ENCODE assay signal across 22 cellular contexts in genomic region chr7:2131791-2132190, GRCh38.
A peak's percentile ranks its signal among the peaks of the same experiment; 100 is the strongest.
DNase-seq lines count a peak whose midpoint lies in the region; ATAC-seq and TF ChIP-seq lines count a peak whose summit lies in the region.
"Had no signal": no experiment of that assay in that cellular context is flagged by ENCODE, and none has a peak within 500 bp of the region (broad histone marks: within the 10 kb centered on the region; RNA-seq: fewer than 3 reads in every experiment).

No MANE protein-coding gene starts in this region.

- DNase-seq in WTC11 (ENCODE audit: low spot score) (no peak), neural progenitor cell (ENCODE audit: low spot score) (no peak), HEK293T (ENCODE audit: extremely low spot score) (no peak), endothelial cell (ENCODE audit: low spot score) (no peak)
- DNase-seq: 8988T; ACHN; AML-193; Caco-2; CD4-positive, CD25-positive, alpha-beta regulatory T cell; CD8-positive, alpha-beta T cell; DMS153; DND-41; GM23248; HCEC 1CT had no signal

- no peak overlapping the region for H2AFZ ChIP-seq in neural progenitor cell (replicated peaks)
- H2AFZ ChIP-seq: GM23248 had no signal

- H3K36me3 Mint-ChIP-seq in WTC11: peaks cover 26% of the 10 kb centered on the region
- peaks cover 27% of the 10 kb centered on the region for H3K36me3 Mint-ChIP-seq in neural progenitor cell
- peaks cover 37% of the 10 kb centered on the region for H3K36me3 Mint-ChIP-seq in endothelial cell (ENCODE audit: low read depth, unreplicated experiment)

- H3K4me3 ChIP-seq in BLaER1: no peak overlapping the region
- H3K4me3 ChIP-seq in DOHH2 (ENCODE audit: low read length): no peak overlapping the region
- no peak overlapping the region for H3K4me3 ChIP-seq in neural progenitor cell
- H3K4me3 ChIP-seq: A549, GM12878, GM23248 had no signal

- H3K9me3 ChIP-seq in BLaER1 (peaks cover 5% of the 10 kb centered on the region), DOHH2 (ENCODE audit: control insufficient read depth, insufficient read depth, low read length) (no peaks in the 10 kb centered on the region), neural progenitor cell (ENCODE audit: low read depth) (no peaks in the 10 kb centered on the region)
- H3K9me3 ChIP-seq: A549, BE2C, Caco-2 had no signal

- no peaks in the 10 kb centered on the region; the same call in 1 of the 2 replicates for H3K79me2 ChIP-seq in DOHH2 (ENCODE audit: control insufficient read depth, low read length)
- H3K79me2 ChIP-seq in neural progenitor cell (ENCODE audit: low read depth): no peaks in the 10 kb centered on the region

- H3K4me2 ChIP-seq in BLaER1: peak overlapping the region; percentile 94
- peak overlapping the region; percentile 5; the same call in 1 of the 2 replicates for H3K4me2 ChIP-seq in DOHH2 (ENCODE audit: low read length)
- no peak overlapping the region for H3K4me2 ChIP-seq in neural progenitor cell
- H3K4me2 ChIP-seq: A549 had no signal

- H3K27ac ChIP-seq in BLaER1 (peak overlapping the region; percentile 11; the same call in 1 of the 2 replicates), DOHH2 (ENCODE audit: low read depth, low read length) (no peak overlapping the region), neural progenitor cell (no peak overlapping the region)
- H3K27ac ChIP-seq: A549, C4-2B, GM23248 had no signal

- H3K4me1 ChIP-seq in BLaER1 (peaks cover 96% of the 10 kb centered on the region), DOHH2 (ENCODE audit: control insufficient read depth, low read length) (peaks cover 30% of the 10 kb centered on the region), neural progenitor cell (no peaks in the 10 kb centered on the region)
- H3K4me1 ChIP-seq: A549, Caco-2 had no signal

- H3K4me1 Mint-ChIP-seq in WTC11 (no peaks in the 10 kb centered on the region), neural progenitor cell (peaks cover 20% of the 10 kb centered on the region), endothelial cell (ENCODE audit: unreplicated experiment) (peaks cover 6% of the 10 kb centered on the region)

- TF ChIP-seq CTCF in DOHH2 (IDR thresholded peaks at IDR 0.05; ENCODE audit: low read depth, low read length, poor library complexity, severe bottlenecking) (no peak), WTC11 (IDR thresholded peaks at IDR 0.05) (no peak), neural progenitor cell (IDR thresholded peaks at IDR 0.05) (no peak), endothelial cell (IDR thresholded peaks at IDR 0.05; ENCODE audit: unreplicated experiment) (no peak)

- POLR2A ChIA-PET in WTC11 (lab: Charles Lee): no interaction called here
- POLR2A ChIA-PET in HEK293T (lab: Yijun Ruan, JAX): no interaction called here

- H3F3A ChIP-seq in DOHH2 (ENCODE audit: control insufficient read depth, insufficient read depth) (no peaks in the 10 kb centered on the region), neural progenitor cell (ENCODE audit: low read depth) (no peaks in the 10 kb centered on the region)

- CTCF ChIA-PET in WTC11 (lab: Charles Lee): interaction anchor here (0.6 kb wide), 1 partner anchor 79 kb away, joined by 3 read pairs; no protein-coding TSS in a partner anchor
- CTCF ChIA-PET in HEK293T (lab: Yijun Ruan, JAX): no interaction called here

- H3K9me2 ChIP-seq in DOHH2 (replicated peaks; ENCODE audit: control insufficient read depth, low read length): no peaks in the 10 kb centered on the region

- H3K27me3 ChIP-seq in BLaER1 (no peaks in the 10 kb centered on the region), DOHH2 (ENCODE audit: control insufficient read depth, low read length) (no peaks in the 10 kb centered on the region), neural progenitor cell (no peaks in the 10 kb centered on the region)
- H3K27me3 ChIP-seq: BE2C had no signal

- H3K27me3 Mint-ChIP-seq in WTC11 (ENCODE audit: low read depth) (no peaks in the 10 kb centered on the region), neural progenitor cell (ENCODE audit: insufficient read depth, low read depth) (peaks cover 5% of the 10 kb centered on the region), endothelial cell (ENCODE audit: unreplicated experiment) (peaks cover 2% of the 10 kb centered on the region)
- H3K27me3 Mint-ChIP-seq: CD4-positive, CD25-positive, alpha-beta regulatory T cell had no signal

- no peak for ATAC-seq in WTC11
- no peak for ATAC-seq in HG02610 (IDR thresholded peaks at IDR 0.05; ENCODE audit: unreplicated experiment)
- no peak for ATAC-seq in HG03097 (IDR thresholded peaks at IDR 0.05; ENCODE audit: low FRiP score, unreplicated experiment)
- ATAC-seq: A549; CD8-positive, alpha-beta T cell; GM12878 had no signal

- H3K9ac ChIP-seq in BLaER1 (0 out of 2 replicates have a peak overlapping the region, but pooled peaks have one; percentile 23), neural progenitor cell (no peak overlapping the region)
- H3K9ac ChIP-seq: GM23248 had no signal

- no peaks in the 10 kb centered on the region; the same call in 1 of the 2 replicates for H4K20me1 ChIP-seq in BLaER1
- H4K20me1 ChIP-seq in DOHH2 (ENCODE audit: control insufficient read depth, insufficient read depth, low read depth, low read length): peaks cover 15% of the 10 kb centered on the region; the same call in 1 of the 2 replicates
- no peaks in the 10 kb centered on the region for H4K20me1 ChIP-seq in neural progenitor cell (ENCODE audit: low read depth)

- H3K27ac Mint-ChIP-seq in WTC11 (peak overlapping the region; percentile 73; the same call in 1 of the 2 replicates), neural progenitor cell (peak overlapping the region; percentile 28), endothelial cell (ENCODE audit: unreplicated experiment) (no peak overlapping the region)
- H3K27ac Mint-ChIP-seq: CD4-positive, CD25-positive, alpha-beta regulatory T cell; CD8-positive, alpha-beta T cell had no signal

- no peak overlapping the region for H3K4me3 Mint-ChIP-seq in WTC11
- H3K4me3 Mint-ChIP-seq in neural progenitor cell: no peak overlapping the region
- no peak overlapping the region for H3K4me3 Mint-ChIP-seq in endothelial cell (ENCODE audit: unreplicated experiment)
- H3K4me3 Mint-ChIP-seq: CD8-positive, alpha-beta T cell had no signal

- H3K9me3 Mint-ChIP-seq in WTC11 (peaks cover 5% of the 10 kb centered on the region), neural progenitor cell (no peaks in the 10 kb centered on the region), endothelial cell (ENCODE audit: unreplicated experiment) (no peaks in the 10 kb centered on the region)
- H3K9me3 Mint-ChIP-seq: CD4-positive, CD25-positive, alpha-beta regulatory T cell; CD8-positive, alpha-beta T cell had no signal

- H3K36me3 ChIP-seq in BLaER1 (peaks cover 48% of the 10 kb centered on the region), DOHH2 (ENCODE audit: control insufficient read depth, low read length) (peaks cover 14% of the 10 kb centered on the region; the same call in 1 of the 2 replicates), neural progenitor cell (no peaks in the 10 kb centered on the region)

TF ChIP-seq in WTC11, 78 proteins besides CTCF, POLR2A, EP300 and RAD21 (continues in another document):
- no peak for TF ChIP-seq NR1H2 (CRISPR knock-in tag; IDR thresholded peaks at IDR 0.05)
- no peak for TF ChIP-seq HMGXB4 (CRISPR knock-in tag; IDR thresholded peaks at IDR 0.05)
- no peak for TF ChIP-seq E2F4 (CRISPR knock-in tag; IDR thresholded peaks at IDR 0.05; ENCODE audit: borderline replicate concordance, low read depth)

TF ChIP-seq in HEK293T, 16 proteins besides CTCF, POLR2A, EP300 and RAD21:
- TF ChIP-seq NFRKB (IDR thresholded peaks at IDR 0.05) (no peak), TARDBP (IDR thresholded peaks at IDR 0.05) (no peak), L3MBTL2 (conservative IDR thresholded peaks at IDR 0.05) (no peak), ELF4 (IDR thresholded peaks at IDR 0.05) (no peak), CTBP1 (IDR thresholded peaks at IDR 0.05; ENCODE audit: borderline replicate concordance) (no peak), ZNF384 (IDR thresholded peaks at IDR 0.05) (no peak), FOXK2 (IDR thresholded peaks at IDR 0.05) (no peak), ARNT (IDR thresholded peaks at IDR 0.05) (no peak), PKNOX1 (IDR thresholded peaks at IDR 0.05) (no peak), SP1 (IDR thresholded peaks at IDR 0.05) (no peak), SUZ12 (IDR thresholded peaks at IDR 0.05) (no peak), LEF1 (IDR thresholded peaks at IDR 0.05; ENCODE audit: borderline replicate concordance) (no peak), HDGF (IDR thresholded peaks at IDR 0.05; ENCODE audit: borderline replicate concordance) (no peak)
